ENCODE assay signal across 1 cellular context in the genomic region with DNA sequence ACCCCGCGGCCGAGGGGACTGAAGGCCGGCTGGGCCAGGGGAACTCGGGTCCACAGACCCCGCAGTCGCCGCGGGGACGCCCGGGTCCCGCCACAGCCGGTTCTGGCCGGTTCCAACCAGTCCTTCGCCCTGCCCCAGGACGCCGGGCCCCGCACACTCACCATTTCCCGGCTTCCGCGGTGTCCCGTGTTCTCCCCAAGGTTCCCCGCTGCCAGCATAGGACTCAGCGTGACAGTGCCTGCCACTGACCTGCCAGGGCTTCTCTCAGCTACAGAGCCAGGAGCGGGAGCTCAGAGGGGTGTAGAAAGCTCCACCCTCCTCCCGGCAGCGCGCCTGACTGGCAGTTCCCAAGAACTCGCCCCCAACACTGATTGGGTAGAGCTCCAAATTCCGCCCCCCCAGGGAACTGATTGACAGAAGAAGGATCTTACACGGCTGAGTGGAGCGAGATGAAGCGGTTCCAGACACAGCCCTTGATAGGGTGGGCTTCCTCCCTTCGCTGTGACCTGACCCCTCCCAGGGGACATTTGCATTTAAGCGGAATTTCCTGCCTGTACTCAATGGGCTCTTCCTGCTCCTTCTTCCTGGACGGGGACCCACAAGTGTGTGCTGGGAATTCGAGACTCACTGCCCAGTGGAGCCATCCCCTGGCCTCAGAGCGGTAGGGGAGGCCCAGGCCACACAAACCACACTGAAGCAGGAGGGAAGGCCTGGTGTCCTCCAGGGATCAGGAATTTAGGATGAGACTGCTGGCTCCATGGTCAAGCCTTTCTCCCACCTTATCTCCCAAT.
TF ChIP-seq lines count a peak whose summit lies in the region.

Gene ZNF442, minus strand, starts transcription at position 312 of the 791 bp plus-strand sequence. CDS start 2,052 bp downstream, outside the sequence.

TF ChIP-seq in GM12878, 131 proteins besides CTCF, POLR2A, EP300 and RAD21 (continued from another document and continues in another):
- no peak for TF ChIP-seq ZNF687 (IDR thresholded peaks at IDR 0.05)
- peak; percentile 65 for TF ChIP-seq RUNX3 (IDR thresholded peaks at IDR 0.05; ENCODE audit: low read length)
- TF ChIP-seq IKZF2 (IDR thresholded peaks at IDR 0.05) = peak; percentile 68 to 77
- TF ChIP-seq, protein P1, sequence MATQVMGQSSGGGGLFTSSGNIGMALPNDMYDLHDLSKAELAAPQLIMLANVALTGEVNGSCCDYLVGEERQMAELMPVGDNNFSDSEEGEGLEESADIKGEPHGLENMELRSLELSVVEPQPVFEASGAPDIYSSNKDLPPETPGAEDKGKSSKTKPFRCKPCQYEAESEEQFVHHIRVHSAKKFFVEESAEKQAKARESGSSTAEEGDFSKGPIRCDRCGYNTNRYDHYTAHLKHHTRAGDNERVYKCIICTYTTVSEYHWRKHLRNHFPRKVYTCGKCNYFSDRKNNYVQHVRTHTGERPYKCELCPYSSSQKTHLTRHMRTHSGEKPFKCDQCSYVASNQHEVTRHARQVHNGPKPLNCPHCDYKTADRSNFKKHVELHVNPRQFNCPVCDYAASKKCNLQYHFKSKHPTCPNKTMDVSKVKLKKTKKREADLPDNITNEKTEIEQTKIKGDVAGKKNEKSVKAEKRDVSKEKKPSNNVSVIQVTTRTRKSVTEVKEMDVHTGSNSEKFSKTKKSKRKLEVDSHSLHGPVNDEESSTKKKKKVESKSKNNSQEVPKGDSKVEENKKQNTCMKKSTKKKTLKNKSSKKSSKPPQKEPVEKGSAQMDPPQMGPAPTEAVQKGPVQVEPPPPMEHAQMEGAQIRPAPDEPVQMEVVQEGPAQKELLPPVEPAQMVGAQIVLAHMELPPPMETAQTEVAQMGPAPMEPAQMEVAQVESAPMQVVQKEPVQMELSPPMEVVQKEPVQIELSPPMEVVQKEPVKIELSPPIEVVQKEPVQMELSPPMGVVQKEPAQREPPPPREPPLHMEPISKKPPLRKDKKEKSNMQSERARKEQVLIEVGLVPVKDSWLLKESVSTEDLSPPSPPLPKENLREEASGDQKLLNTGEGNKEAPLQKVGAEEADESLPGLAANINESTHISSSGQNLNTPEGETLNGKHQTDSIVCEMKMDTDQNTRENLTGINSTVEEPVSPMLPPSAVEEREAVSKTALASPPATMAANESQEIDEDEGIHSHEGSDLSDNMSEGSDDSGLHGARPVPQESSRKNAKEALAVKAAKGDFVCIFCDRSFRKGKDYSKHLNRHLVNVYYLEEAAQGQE (IDR thresholded peaks at IDR 0.05; ENCODE audit: low read depth, low read length) = no peak
- peak; percentile 61 for TF ChIP-seq MEF2B (IDR thresholded peaks at IDR 0.05; ENCODE audit: partially characterized antibody, poor library complexity, severe bottlenecking)
- no peak for TF ChIP-seq SREBF1 (IDR thresholded peaks at IDR 0.05; ENCODE audit: low read length)
- no peak for TF ChIP-seq FOS (IDR thresholded peaks at IDR 0.05; ENCODE audit: borderline replicate concordance, extremely low read depth, insufficient read length)
- no peak for TF ChIP-seq MTA2 (IDR thresholded peaks at IDR 0.05; ENCODE audit: low read depth)
- TF ChIP-seq ZNF207 (IDR thresholded peaks at IDR 0.05; ENCODE audit: borderline replicate concordance) = no peak
- TF ChIP-seq NRF1 (conservative IDR thresholded peaks at IDR 0.05; ENCODE audit: low read depth, low read length) = no peak
- TF ChIP-seq E4F1 (IDR thresholded peaks at IDR 0.05; ENCODE audit: borderline replicate concordance, partially characterized antibody) = no peak
- TF ChIP-seq SIN3A (IDR thresholded peaks at IDR 0.05; ENCODE audit: low read depth, low read length) = no peak
- no peak for TF ChIP-seq RB1 (IDR thresholded peaks at IDR 0.05; ENCODE audit: borderline replicate concordance)
- TF ChIP-seq, protein P2, sequence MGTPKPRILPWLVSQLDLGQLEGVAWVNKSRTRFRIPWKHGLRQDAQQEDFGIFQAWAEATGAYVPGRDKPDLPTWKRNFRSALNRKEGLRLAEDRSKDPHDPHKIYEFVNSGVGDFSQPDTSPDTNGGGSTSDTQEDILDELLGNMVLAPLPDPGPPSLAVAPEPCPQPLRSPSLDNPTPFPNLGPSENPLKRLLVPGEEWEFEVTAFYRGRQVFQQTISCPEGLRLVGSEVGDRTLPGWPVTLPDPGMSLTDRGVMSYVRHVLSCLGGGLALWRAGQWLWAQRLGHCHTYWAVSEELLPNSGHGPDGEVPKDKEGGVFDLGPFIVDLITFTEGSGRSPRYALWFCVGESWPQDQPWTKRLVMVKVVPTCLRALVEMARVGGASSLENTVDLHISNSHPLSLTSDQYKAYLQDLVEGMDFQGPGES (IDR thresholded peaks at IDR 0.05) = peak; percentile 15; the same call in 1 of the 2 replicates
- TF ChIP-seq TARDBP (IDR thresholded peaks at IDR 0.05; ENCODE audit: borderline replicate concordance) = no peak
- 0 out of 2 replicates have a peak, but pooled peaks have one; percentile 11 for TF ChIP-seq TCF3 (IDR thresholded peaks at IDR 0.05; ENCODE audit: borderline replicate concordance, insufficient read depth, low read depth, low read length)
- no peak for TF ChIP-seq CBX3 (IDR thresholded peaks at IDR 0.05; ENCODE audit: borderline replicate concordance, low read depth)
- peak; percentile 54; the same call in 1 of the 2 replicates for TF ChIP-seq IKZF1 (conservative IDR thresholded peaks at IDR 0.05)
- TF ChIP-seq CUX1 (IDR thresholded peaks at IDR 0.05; ENCODE audit: insufficient replicate concordance, low read depth, low read length) = no peak
- TF ChIP-seq MTA3 (IDR thresholded peaks at IDR 0.05; ENCODE audit: borderline replicate concordance, low read length) = no peak
- TF ChIP-seq TCF12 (IDR thresholded peaks at IDR 0.05; ENCODE audit: low read depth, low read length) = no peak
- 0 out of 3 replicates have a peak, but pooled peaks have one; percentile 39 for TF ChIP-seq POU2F2 (IDR thresholded peaks at IDR 0.05; ENCODE audit: borderline replicate concordance, low read depth, low read length)
- TF ChIP-seq NKRF (conservative IDR thresholded peaks at IDR 0.05) = peak; percentile 55; the same call in 1 of the 2 replicates
- no peak for TF ChIP-seq NBN (IDR thresholded peaks at IDR 0.05)
- no peak for TF ChIP-seq PRDM15 (CRISPR knock-in tag; IDR thresholded peaks at IDR 0.05)
- TF ChIP-seq DPF2 (IDR thresholded peaks at IDR 0.05) = 0 out of 2 replicates have a peak, but pooled peaks have one; percentile 48
